In the genomic region with DNA sequence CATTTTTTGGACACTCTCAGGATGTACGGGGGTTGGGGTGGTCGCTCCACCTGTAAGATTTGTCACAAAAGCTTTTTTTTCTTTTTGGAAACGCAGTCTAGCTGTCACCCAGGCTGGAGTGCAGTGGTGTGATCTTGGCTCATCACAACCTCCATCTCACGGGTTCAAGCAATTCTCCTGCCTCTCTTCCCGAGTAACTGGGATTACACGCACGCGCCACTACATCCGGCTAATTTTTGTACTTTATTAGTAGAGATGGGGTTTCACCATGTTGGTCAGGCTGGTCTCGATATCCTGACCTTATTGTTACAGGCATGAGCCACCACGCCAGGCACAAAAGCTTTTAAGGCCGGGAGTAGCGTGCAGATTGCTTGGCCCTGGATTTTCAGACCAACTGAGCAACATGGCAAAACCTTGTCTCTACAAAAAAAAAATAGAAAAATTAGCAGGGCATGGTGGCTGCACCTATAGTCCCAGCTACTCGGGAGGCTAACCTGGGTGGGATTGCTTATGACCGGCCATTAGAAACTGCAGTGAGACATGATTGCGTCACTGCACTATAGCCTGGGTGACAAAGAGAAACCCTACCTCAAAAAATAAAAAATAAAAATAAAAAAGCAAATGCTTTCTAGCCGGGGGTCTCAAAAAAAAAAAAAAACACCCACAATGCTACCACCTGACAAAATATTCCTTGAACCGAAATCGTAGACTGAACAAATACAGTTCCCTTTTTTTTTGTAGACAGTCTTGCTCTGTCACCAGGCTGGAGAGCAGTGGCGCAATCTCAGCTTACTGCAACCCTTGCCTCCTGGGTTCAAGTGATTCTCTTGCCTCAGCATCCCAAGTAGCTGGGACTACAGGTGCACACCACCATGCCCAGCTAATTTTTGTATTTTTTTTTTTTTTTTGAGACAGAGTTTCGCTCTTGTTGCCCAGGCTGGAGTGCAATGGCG, we compare ENCODE assay signal across 1 cellular context.
TF ChIP-seq lines count a peak whose summit lies in the region.

No MANE protein-coding gene starts in this region.

TF ChIP-seq in WTC11, 78 proteins besides CTCF, POLR2A, EP300 and RAD21:
- TF ChIP-seq FOXP1 (CRISPR knock-in tag; IDR thresholded peaks at IDR 0.05; ENCODE audit: borderline replicate concordance), result no peak
- no peak for TF ChIP-seq ZSCAN18 (CRISPR knock-in tag; IDR thresholded peaks at IDR 0.05)
- TF ChIP-seq, protein P1, sequence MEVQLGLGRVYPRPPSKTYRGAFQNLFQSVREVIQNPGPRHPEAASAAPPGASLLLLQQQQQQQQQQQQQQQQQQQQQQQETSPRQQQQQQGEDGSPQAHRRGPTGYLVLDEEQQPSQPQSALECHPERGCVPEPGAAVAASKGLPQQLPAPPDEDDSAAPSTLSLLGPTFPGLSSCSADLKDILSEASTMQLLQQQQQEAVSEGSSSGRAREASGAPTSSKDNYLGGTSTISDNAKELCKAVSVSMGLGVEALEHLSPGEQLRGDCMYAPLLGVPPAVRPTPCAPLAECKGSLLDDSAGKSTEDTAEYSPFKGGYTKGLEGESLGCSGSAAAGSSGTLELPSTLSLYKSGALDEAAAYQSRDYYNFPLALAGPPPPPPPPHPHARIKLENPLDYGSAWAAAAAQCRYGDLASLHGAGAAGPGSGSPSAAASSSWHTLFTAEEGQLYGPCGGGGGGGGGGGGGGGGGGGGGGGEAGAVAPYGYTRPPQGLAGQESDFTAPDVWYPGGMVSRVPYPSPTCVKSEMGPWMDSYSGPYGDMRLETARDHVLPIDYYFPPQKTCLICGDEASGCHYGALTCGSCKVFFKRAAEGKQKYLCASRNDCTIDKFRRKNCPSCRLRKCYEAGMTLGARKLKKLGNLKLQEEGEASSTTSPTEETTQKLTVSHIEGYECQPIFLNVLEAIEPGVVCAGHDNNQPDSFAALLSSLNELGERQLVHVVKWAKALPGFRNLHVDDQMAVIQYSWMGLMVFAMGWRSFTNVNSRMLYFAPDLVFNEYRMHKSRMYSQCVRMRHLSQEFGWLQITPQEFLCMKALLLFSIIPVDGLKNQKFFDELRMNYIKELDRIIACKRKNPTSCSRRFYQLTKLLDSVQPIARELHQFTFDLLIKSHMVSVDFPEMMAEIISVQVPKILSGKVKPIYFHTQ (CRISPR knock-in tag; IDR thresholded peaks at IDR 0.05), result peak; percentile 65; the same call in 1 of the 2 replicates
- TF ChIP-seq ETV6 (CRISPR knock-in tag; IDR thresholded peaks at IDR 0.05), result no peak
- TF ChIP-seq ZNF671 (CRISPR knock-in tag; IDR thresholded peaks at IDR 0.05), result 0 out of 2 replicates have a peak, but pooled peaks have one; percentile 44
- TF ChIP-seq NFATC4 (CRISPR knock-in tag; IDR thresholded peaks at IDR 0.05), result peak; percentile 37; the same call in 1 of the 2 replicates
